Comparison of ENCODE assay signal across 1 cellular context in the genomic region with DNA sequence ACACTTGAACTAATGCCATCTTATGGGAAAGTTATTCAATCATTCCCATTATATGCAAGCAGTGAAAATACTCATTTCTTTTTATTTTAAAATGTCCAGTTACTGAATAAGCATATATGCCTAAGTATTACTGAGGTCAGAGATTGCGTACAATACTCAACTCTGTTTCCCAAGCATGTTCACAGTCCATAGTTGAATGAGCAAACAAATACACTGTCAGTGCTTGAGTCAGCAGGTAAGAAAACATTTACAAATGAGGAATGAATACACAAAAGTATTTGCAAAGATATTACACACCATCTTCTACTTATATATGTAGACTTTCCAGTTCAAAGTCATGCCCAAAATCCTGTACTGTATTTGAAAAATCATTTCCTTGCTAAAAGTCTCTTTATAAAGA.
TF ChIP-seq lines count a peak whose summit lies in the region.

No MANE protein-coding gene starts in this region.

TF ChIP-seq in HepG2, 621 proteins besides CTCF, POLR2A, EP300 and RAD21 (continued from another document and continues in another):
- TF ChIP-seq HOXA9 (CRISPR knock-in tag; IDR thresholded peaks at IDR 0.05; ENCODE audit: borderline replicate concordance) = no peak
- TF ChIP-seq TSC22D2 (CRISPR knock-in tag; IDR thresholded peaks at IDR 0.05; ENCODE audit: borderline replicate concordance) = no peak
- no peak for TF ChIP-seq GTF2F1 (IDR thresholded peaks at IDR 0.05; ENCODE audit: low read length)
- TF ChIP-seq, protein P1, sequence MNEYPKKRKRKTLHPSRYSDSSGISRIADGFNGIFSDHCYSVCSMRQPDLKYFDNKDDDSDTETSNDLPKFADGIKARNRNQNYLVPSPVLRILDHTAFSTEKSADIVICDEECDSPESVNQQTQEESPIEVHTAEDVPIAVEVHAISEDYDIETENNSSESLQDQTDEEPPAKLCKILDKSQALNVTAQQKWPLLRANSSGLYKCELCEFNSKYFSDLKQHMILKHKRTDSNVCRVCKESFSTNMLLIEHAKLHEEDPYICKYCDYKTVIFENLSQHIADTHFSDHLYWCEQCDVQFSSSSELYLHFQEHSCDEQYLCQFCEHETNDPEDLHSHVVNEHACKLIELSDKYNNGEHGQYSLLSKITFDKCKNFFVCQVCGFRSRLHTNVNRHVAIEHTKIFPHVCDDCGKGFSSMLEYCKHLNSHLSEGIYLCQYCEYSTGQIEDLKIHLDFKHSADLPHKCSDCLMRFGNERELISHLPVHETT (CRISPR knock-in tag; conservative IDR thresholded peaks at IDR 0.05) = no peak
- no peak for TF ChIP-seq ZNF883 (CRISPR knock-in tag; IDR thresholded peaks at IDR 0.05; ENCODE audit: not compliant biosample characterization)
- no peak for TF ChIP-seq KDM4B (CRISPR knock-in tag; IDR thresholded peaks at IDR 0.05)
- TF ChIP-seq MBNL3 (CRISPR knock-in tag; conservative IDR thresholded peaks at IDR 0.05) = no peak
- TF ChIP-seq NFIC (IDR thresholded peaks at IDR 0.05; ENCODE audit: low read length) = peak; percentile 57; the same call in 1 of the 2 replicates
- no peak for TF ChIP-seq PHF21A (CRISPR knock-in tag; IDR thresholded peaks at IDR 0.05)
- TF ChIP-seq SAP130 (CRISPR knock-in tag; IDR thresholded peaks at IDR 0.05; ENCODE audit: low read depth) = peak; percentile 52
- TF ChIP-seq, protein P2, sequence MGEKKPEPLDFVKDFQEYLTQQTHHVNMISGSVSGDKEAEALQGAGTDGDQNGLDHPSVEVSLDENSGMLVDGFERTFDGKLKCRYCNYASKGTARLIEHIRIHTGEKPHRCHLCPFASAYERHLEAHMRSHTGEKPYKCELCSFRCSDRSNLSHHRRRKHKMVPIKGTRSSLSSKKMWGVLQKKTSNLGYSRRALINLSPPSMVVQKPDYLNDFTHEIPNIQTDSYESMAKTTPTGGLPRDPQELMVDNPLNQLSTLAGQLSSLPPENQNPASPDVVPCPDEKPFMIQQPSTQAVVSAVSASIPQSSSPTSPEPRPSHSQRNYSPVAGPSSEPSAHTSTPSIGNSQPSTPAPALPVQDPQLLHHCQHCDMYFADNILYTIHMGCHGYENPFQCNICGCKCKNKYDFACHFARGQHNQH (CRISPR knock-in tag; IDR thresholded peaks at IDR 0.05) = no peak
- TF ChIP-seq, protein P3, sequence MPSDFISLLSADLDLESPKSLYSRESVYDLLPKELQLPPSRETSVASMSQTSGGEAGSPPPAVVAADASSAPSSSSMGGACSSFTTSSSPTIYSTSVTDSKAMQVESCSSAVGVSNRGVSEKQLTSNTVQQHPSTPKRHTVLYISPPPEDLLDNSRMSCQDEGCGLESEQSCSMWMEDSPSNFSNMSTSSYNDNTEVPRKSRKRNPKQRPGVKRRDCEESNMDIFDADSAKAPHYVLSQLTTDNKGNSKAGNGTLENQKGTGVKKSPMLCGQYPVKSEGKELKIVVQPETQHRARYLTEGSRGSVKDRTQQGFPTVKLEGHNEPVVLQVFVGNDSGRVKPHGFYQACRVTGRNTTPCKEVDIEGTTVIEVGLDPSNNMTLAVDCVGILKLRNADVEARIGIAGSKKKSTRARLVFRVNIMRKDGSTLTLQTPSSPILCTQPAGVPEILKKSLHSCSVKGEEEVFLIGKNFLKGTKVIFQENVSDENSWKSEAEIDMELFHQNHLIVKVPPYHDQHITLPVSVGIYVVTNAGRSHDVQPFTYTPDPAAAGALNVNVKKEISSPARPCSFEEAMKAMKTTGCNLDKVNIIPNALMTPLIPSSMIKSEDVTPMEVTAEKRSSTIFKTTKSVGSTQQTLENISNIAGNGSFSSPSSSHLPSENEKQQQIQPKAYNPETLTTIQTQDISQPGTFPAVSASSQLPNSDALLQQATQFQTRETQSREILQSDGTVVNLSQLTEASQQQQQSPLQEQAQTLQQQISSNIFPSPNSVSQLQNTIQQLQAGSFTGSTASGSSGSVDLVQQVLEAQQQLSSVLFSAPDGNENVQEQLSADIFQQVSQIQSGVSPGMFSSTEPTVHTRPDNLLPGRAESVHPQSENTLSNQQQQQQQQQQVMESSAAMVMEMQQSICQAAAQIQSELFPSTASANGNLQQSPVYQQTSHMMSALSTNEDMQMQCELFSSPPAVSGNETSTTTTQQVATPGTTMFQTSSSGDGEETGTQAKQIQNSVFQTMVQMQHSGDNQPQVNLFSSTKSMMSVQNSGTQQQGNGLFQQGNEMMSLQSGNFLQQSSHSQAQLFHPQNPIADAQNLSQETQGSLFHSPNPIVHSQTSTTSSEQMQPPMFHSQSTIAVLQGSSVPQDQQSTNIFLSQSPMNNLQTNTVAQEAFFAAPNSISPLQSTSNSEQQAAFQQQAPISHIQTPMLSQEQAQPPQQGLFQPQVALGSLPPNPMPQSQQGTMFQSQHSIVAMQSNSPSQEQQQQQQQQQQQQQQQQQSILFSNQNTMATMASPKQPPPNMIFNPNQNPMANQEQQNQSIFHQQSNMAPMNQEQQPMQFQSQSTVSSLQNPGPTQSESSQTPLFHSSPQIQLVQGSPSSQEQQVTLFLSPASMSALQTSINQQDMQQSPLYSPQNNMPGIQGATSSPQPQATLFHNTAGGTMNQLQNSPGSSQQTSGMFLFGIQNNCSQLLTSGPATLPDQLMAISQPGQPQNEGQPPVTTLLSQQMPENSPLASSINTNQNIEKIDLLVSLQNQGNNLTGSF (CRISPR knock-in tag; IDR thresholded peaks at IDR 0.05) = no peak
- TF ChIP-seq, protein P4, sequence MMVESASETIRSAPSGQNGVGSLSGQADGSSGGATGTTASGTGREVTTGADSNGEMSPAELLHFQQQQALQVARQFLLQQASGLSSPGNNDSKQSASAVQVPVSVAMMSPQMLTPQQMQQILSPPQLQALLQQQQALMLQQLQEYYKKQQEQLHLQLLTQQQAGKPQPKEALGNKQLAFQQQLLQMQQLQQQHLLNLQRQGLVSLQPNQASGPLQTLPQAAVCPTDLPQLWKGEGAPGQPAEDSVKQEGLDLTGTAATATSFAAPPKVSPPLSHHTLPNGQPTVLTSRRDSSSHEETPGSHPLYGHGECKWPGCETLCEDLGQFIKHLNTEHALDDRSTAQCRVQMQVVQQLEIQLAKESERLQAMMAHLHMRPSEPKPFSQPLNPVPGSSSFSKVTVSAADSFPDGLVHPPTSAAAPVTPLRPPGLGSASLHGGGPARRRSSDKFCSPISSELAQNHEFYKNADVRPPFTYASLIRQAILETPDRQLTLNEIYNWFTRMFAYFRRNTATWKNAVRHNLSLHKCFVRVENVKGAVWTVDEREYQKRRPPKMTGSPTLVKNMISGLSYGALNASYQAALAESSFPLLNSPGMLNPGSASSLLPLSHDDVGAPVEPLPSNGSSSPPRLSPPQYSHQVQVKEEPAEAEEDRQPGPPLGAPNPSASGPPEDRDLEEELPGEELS (CRISPR knock-in tag; IDR thresholded peaks at IDR 0.05) = peak; percentile 63; the same call in 1 of the 2 replicates
- TF ChIP-seq, protein P5, sequence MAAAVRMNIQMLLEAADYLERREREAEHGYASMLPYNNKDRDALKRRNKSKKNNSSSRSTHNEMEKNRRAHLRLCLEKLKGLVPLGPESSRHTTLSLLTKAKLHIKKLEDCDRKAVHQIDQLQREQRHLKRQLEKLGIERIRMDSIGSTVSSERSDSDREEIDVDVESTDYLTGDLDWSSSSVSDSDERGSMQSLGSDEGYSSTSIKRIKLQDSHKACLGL (CRISPR knock-in tag; IDR thresholded peaks at IDR 0.05) = no peak
- TF ChIP-seq ZNF232 (CRISPR knock-in tag; IDR thresholded peaks at IDR 0.05; ENCODE audit: borderline replicate concordance) = no peak
- no peak for TF ChIP-seq ARNTL (CRISPR knock-in tag; IDR thresholded peaks at IDR 0.05)
- no peak for TF ChIP-seq NFKBIZ (CRISPR knock-in tag; IDR thresholded peaks at IDR 0.05)
- peak; percentile 69; the same call in 1 of the 2 replicates for TF ChIP-seq NR2F2 (IDR thresholded peaks at IDR 0.05; ENCODE audit: borderline replicate concordance, low read depth)
- TF ChIP-seq, protein P6, sequence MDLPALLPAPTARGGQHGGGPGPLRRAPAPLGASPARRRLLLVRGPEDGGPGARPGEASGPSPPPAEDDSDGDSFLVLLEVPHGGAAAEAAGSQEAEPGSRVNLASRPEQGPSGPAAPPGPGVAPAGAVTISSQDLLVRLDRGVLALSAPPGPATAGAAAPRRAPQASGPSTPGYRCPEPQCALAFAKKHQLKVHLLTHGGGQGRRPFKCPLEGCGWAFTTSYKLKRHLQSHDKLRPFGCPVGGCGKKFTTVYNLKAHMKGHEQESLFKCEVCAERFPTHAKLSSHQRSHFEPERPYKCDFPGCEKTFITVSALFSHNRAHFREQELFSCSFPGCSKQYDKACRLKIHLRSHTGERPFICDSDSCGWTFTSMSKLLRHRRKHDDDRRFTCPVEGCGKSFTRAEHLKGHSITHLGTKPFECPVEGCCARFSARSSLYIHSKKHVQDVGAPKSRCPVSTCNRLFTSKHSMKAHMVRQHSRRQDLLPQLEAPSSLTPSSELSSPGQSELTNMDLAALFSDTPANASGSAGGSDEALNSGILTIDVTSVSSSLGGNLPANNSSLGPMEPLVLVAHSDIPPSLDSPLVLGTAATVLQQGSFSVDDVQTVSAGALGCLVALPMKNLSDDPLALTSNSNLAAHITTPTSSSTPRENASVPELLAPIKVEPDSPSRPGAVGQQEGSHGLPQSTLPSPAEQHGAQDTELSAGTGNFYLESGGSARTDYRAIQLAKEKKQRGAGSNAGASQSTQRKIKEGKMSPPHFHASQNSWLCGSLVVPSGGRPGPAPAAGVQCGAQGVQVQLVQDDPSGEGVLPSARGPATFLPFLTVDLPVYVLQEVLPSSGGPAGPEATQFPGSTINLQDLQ (CRISPR knock-in tag; IDR thresholded peaks at IDR 0.05) = no peak
- peak; percentile 46; the same call in 1 of the 2 replicates for TF ChIP-seq JUND (CRISPR knock-in tag; IDR thresholded peaks at IDR 0.05)
- 0 out of 2 replicates have a peak, but pooled peaks have one; percentile 7 for TF ChIP-seq MAFF (IDR thresholded peaks at IDR 0.05; ENCODE audit: low read depth, low read length)
- TF ChIP-seq, protein P7, sequence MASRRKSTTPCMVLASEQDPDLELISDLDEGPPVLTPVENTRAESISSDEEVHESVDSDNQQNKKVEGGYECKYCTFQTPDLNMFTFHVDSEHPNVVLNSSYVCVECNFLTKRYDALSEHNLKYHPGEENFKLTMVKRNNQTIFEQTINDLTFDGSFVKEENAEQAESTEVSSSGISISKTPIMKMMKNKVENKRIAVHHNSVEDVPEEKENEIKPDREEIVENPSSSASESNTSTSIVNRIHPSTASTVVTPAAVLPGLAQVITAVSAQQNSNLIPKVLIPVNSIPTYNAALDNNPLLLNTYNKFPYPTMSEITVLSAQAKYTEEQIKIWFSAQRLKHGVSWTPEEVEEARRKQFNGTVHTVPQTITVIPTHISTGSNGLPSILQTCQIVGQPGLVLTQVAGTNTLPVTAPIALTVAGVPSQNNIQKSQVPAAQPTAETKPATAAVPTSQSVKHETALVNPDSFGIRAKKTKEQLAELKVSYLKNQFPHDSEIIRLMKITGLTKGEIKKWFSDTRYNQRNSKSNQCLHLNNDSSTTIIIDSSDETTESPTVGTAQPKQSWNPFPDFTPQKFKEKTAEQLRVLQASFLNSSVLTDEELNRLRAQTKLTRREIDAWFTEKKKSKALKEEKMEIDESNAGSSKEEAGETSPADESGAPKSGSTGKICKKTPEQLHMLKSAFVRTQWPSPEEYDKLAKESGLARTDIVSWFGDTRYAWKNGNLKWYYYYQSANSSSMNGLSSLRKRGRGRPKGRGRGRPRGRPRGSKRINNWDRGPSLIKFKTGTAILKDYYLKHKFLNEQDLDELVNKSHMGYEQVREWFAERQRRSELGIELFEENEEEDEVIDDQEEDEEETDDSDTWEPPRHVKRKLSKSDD (CRISPR knock-in tag; IDR thresholded peaks at IDR 0.05; ENCODE audit: low read depth) = no peak
- no peak for TF ChIP-seq RELA (CRISPR knock-in tag; IDR thresholded peaks at IDR 0.05)
- TF ChIP-seq FOXM1 (CRISPR knock-in tag; IDR thresholded peaks at IDR 0.05) = no peak
- TF ChIP-seq, protein P8, sequence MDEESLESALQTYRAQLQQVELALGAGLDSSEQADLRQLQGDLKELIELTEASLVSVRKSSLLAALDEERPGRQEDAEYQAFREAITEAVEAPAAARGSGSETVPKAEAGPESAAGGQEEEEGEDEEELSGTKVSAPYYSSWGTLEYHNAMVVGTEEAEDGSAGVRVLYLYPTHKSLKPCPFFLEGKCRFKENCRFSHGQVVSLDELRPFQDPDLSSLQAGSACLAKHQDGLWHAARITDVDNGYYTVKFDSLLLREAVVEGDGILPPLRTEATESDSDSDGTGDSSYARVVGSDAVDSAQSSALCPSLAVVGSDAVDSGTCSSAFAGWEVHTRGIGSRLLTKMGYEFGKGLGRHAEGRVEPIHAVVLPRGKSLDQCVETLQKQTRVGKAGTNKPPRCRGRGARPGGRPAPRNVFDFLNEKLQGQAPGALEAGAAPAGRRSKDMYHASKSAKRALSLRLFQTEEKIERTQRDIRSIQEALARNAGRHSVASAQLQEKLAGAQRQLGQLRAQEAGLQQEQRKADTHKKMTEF (CRISPR knock-in tag; IDR thresholded peaks at IDR 0.05) = peak; percentile 67
- TF ChIP-seq, protein P9, sequence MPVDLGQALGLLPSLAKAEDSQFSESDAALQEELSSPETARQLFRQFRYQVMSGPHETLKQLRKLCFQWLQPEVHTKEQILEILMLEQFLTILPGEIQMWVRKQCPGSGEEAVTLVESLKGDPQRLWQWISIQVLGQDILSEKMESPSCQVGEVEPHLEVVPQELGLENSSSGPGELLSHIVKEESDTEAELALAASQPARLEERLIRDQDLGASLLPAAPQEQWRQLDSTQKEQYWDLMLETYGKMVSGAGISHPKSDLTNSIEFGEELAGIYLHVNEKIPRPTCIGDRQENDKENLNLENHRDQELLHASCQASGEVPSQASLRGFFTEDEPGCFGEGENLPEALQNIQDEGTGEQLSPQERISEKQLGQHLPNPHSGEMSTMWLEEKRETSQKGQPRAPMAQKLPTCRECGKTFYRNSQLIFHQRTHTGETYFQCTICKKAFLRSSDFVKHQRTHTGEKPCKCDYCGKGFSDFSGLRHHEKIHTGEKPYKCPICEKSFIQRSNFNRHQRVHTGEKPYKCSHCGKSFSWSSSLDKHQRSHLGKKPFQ (CRISPR knock-in tag; IDR thresholded peaks at IDR 0.05; ENCODE audit: insufficient replicate concordance) = no peak
- TF ChIP-seq ZNF761 (CRISPR knock-in tag; conservative IDR thresholded peaks at IDR 0.05) = no peak
- TF ChIP-seq ZSCAN21 (CRISPR knock-in tag; IDR thresholded peaks at IDR 0.05; ENCODE audit: borderline replicate concordance) = no peak
- TF ChIP-seq ZFX (CRISPR knock-in tag; IDR thresholded peaks at IDR 0.05; ENCODE audit: low read depth) = no peak
- no peak for TF ChIP-seq SUZ12 (IDR thresholded peaks at IDR 0.05; ENCODE audit: low read depth, low read length)
